ENCODE assay signal across 18 cellular contexts in the genomic region with DNA sequence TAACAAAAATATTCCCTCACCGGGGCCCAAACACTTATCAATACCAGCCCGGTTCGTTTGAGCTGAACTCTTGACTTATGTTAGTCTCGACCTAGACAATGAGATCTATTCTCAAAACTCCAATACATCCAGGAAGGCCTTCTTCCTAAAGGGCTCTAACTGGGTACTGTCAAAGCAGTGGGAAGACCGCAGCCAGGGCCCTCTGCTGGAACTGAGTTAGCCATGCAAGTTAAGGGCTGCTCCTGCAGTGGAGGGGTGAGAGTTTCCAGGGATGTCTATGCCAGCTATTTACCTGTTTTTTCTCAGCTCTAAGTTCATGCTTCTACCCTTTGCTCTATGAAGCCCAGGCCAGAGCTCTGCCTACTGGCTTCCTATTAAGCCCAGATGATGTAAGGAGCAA.
DNase-seq lines count a peak whose midpoint lies in the region; ATAC-seq and TF ChIP-seq lines count a peak whose summit lies in the region.
"Had no signal": no experiment of that assay in that cellular context is flagged by ENCODE, and none has a peak within 500 bp of the region (broad histone marks: within the 10 kb centered on the region; RNA-seq: fewer than 3 reads in every experiment).

No MANE protein-coding gene starts in this region.

- DNase-seq in DMS53 (lab: John Stamatoyannopoulos, UW) = peak; percentile 47
- DNase-seq in HK-2 (ENCODE audit: unreplicated experiment) = peak; percentile 6
- peak; percentile 69 for DNase-seq in iPS-NIHi11 (ENCODE audit: low spot score)
- DNase-seq in pons (ENCODE audit: low spot score) = no peak
- DNase-seq in stimulated activated CD4-positive, alpha-beta T cell treated with anti-CD3 and anti-CD28 coated beads, Interleukin-1b, Interleukin-23, amount 100 ng/mL, for 48 hours = no peak
- DNase-seq in GF-D8 (lab: John Stamatoyannopoulos, UW) = no peak
- no peak for DNase-seq in posterior vena cava (ENCODE audit: low spot score)
- DNase-seq: activated CD8-positive, alpha-beta memory T cell treated with anti-CD3 and anti-CD28 coated beads, Interleukin-2, amount 10 ng/mL, durations not matched to agents 7 days and 5 days; central memory CD4-positive, alpha-beta T cell; GDM1; heart right ventricle; left ventricle myocardium superior; naive thymus-derived CD4-positive, alpha-beta T cell; NCI-H146; NCI-H524 treated with DMSO at 0.1 percent for 48 hours; SHP77 treated with DMSO at 0.1 percent for 48 hours; stimulated activated naive CD8-positive, alpha-beta T cell treated with anti-CD3 and anti-CD28 coated beads, Interleukin-15, amount 100 ng/mL, for 72 hours had no signal

- ATAC-seq in SK-N-SH treated with all-trans-retinoic acid at 6 μM for 48 hours = peak; percentile 80
- ATAC-seq: activated CD8-positive, alpha-beta memory T cell treated with anti-CD3 and anti-CD28 coated beads, Interleukin-2, amount 10 ng/mL, durations not matched to agents 7 days and 5 days; heart right ventricle; left ventricle myocardium superior; naive thymus-derived CD4-positive, alpha-beta T cell; stimulated activated naive CD8-positive, alpha-beta T cell treated with anti-CD3 and anti-CD28 coated beads, Interleukin-15, amount 100 ng/mL, for 72 hours had no signal

- intact Hi-C loops in posterior vena cava (cut with DNase I) = no loop called here

TF ChIP-seq in SK-N-SH treated with all-trans-retinoic acid at 6 μM for 48 hours, 23 proteins besides CTCF, POLR2A, EP300 and RAD21:
- TF ChIP-seq OSR1 (CRISPR knock-in tag; IDR thresholded peaks at IDR 0.05) (no peak), CSDC2 (CRISPR knock-in tag; IDR thresholded peaks at IDR 0.05) (no peak), ARNTL (CRISPR knock-in tag; IDR thresholded peaks at IDR 0.05; ENCODE audit: borderline replicate concordance, low read depth) (no peak), TOX (CRISPR knock-in tag; IDR thresholded peaks at IDR 0.05; ENCODE audit: borderline replicate concordance) (no peak), ZFP3 (CRISPR knock-in tag; IDR thresholded peaks at IDR 0.05) (no peak), ZNF8 (CRISPR knock-in tag; IDR thresholded peaks at IDR 0.05) (no peak), ZFP30 (CRISPR knock-in tag; IDR thresholded peaks at IDR 0.05) (no peak), ZNF565 (CRISPR knock-in tag; conservative IDR thresholded peaks at IDR 0.05; ENCODE audit: low read depth) (no peak), ZC3H10 (CRISPR knock-in tag; IDR thresholded peaks at IDR 0.05) (no peak), SNAI2 (CRISPR knock-in tag; IDR thresholded peaks at IDR 0.05) (no peak), BACH2 (CRISPR knock-in tag; IDR thresholded peaks at IDR 0.05; ENCODE audit: borderline replicate concordance) (no peak), TCF4 (CRISPR knock-in tag; IDR thresholded peaks at IDR 0.05; ENCODE audit: borderline replicate concordance) (no peak), ISL1 (CRISPR knock-in tag; IDR thresholded peaks at IDR 0.05) (no peak)
- TF ChIP-seq, protein P1, sequence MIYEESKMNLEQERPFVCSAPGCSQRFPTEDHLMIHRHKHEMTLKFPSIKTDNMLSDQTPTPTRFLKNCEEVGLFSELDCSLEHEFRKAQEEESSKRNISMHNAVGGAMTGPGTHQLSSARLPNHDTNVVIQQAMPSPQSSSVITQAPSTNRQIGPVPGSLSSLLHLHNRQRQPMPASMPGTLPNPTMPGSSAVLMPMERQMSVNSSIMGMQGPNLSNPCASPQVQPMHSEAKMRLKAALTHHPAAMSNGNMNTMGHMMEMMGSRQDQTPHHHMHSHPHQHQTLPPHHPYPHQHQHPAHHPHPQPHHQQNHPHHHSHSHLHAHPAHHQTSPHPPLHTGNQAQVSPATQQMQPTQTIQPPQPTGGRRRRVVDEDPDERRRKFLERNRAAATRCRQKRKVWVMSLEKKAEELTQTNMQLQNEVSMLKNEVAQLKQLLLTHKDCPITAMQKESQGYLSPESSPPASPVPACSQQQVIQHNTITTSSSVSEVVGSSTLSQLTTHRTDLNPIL (CRISPR knock-in tag; IDR thresholded peaks at IDR 0.05; ENCODE audit: low read depth) = no peak
- TF ChIP-seq, protein P2, sequence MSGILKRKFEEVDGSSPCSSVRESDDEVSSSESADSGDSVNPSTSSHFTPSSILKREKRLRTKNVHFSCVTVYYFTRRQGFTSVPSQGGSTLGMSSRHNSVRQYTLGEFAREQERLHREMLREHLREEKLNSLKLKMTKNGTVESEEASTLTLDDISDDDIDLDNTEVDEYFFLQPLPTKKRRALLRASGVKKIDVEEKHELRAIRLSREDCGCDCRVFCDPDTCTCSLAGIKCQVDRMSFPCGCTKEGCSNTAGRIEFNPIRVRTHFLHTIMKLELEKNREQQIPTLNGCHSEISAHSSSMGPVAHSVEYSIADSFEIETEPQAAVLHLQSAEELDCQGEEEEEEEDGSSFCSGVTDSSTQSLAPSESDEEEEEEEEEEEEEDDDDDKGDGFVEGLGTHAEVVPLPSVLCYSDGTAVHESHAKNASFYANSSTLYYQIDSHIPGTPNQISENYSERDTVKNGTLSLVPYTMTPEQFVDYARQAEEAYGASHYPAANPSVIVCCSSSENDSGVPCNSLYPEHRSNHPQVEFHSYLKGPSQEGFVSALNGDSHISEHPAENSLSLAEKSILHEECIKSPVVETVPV (CRISPR knock-in tag; IDR thresholded peaks at IDR 0.05) = no peak
- TF ChIP-seq, protein P3, sequence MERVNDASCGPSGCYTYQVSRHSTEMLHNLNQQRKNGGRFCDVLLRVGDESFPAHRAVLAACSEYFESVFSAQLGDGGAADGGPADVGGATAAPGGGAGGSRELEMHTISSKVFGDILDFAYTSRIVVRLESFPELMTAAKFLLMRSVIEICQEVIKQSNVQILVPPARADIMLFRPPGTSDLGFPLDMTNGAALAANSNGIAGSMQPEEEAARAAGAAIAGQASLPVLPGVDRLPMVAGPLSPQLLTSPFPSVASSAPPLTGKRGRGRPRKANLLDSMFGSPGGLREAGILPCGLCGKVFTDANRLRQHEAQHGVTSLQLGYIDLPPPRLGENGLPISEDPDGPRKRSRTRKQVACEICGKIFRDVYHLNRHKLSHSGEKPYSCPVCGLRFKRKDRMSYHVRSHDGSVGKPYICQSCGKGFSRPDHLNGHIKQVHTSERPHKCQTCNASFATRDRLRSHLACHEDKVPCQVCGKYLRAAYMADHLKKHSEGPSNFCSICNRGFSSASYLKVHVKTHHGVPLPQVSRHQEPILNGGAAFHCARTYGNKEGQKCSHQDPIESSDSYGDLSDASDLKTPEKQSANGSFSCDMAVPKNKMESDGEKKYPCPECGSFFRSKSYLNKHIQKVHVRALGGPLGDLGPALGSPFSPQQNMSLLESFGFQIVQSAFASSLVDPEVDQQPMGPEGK (CRISPR knock-in tag; IDR thresholded peaks at IDR 0.05; ENCODE audit: borderline replicate concordance) = no peak

Comparison
In these comparisons a context has a peak if more than half of its experiments do, and no peak if none do; other contexts are left out.
1. DNase-seq: peak in DMS53 (single experiment), HK-2 (single experiment) and iPS-NIHi11 (single experiment); none in pons (single experiment), stimulated activated CD4-positive, alpha-beta T cell treated with anti-CD3 and anti-CD28 coated beads, Interleukin-1b, Interleukin-23, amount 100 ng/mL, for 48 hours (single experiment), GF-D8 (single experiment) and posterior vena cava (single experiment).